Comparison of ENCODE assay signal across 22 cellular contexts in the genomic region with DNA sequence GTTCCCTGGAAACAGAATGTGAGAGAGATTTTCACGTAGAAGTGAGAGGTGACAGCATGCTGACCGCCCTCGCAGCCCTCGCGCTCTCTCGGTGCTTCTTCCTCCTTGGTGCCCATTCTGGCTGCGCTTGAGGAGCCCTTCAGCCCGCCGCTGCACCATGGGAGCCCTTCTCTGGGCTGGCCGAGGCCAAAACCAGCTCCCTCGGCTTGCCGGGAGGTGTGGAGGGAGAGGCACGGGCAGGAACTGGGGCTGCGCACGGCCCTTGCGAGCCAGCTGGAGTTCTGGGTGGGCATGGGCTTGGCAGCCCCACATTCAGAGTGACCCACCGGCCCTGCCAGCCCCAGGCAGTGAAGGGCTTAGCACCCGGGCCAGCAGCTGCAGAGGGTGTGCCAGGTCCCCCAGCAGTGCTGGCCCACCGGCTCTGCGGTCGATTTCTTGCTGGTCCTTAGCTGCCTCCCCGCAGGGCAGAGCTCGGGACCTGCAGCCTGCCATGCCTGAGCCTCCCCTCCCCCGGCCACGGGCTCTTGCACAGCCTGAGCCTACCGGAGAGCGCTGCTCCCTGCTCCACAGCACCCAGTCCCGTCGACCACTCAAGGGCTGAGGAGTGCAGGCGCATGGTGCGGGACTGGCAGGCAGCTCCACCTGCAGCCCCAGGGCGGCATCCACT.
DNase-seq lines count a peak whose midpoint lies in the region; ATAC-seq, FAIRE-seq and TF ChIP-seq lines count a peak whose summit lies in the region.
"Had no signal": no experiment of that assay in that cellular context is flagged by ENCODE, and none has a peak within 500 bp of the region (broad histone marks: within the 10 kb centered on the region; RNA-seq: fewer than 3 reads in every experiment).

No MANE protein-coding gene starts in this region.

- intact Hi-C loops in left ventricle myocardium superior (cut with micrococcal nuclease): no loop called here
- intact Hi-C loops in heart left ventricle (cut with DNase I): no loop called here
- intact Hi-C loops in kidney (cut with DNase I): no loop called here
- intact Hi-C loops in testis (cut with DNase I; ENCODE audit: low total_unique reads): no loop called here

- TF ChIP-seq POLR2A in heart left ventricle (IDR thresholded peaks at IDR 0.05) (no peak), testis (IDR thresholded peaks at IDR 0.05) (no peak)

- H3K27me3 ChIP-seq in heart left ventricle (no peaks in the 10 kb centered on the region), testis (no peaks in the 10 kb centered on the region)

- no peak for TF ChIP-seq CTCF in heart left ventricle (IDR thresholded peaks at IDR 0.05)
- TF ChIP-seq CTCF in kidney (IDR thresholded peaks at IDR 0.05; ENCODE audit: borderline replicate concordance, extremely low read depth, insufficient read depth): no peak
- no peak for TF ChIP-seq CTCF in testis (IDR thresholded peaks at IDR 0.05)

- H3K9ac ChIP-seq in kidney (ENCODE audit: low read length in 2 of 2): no peak overlapping the region

- DNase-seq in left ventricle myocardium superior (peak; percentile 22), heart left ventricle (no peak), kidney (peak; percentile 64), testis (peak; percentile 20), AG08396 (ENCODE audit: low spot score) (no peak)
- DNase-seq in activated effector memory CD4-positive, alpha-beta T cell treated with Interleukin-2 at 50 U/mL for 16 hours: no peak
- DNase-seq: AML-193; CD4-positive, CD25-positive, alpha-beta regulatory T cell; CD8-positive, alpha-beta T cell; DMS153; DND-41; H9 had no signal

- ATAC-seq in left ventricle myocardium superior (no peak), heart left ventricle (no peak), GM19467 (IDR thresholded peaks at IDR 0.05; ENCODE audit: unreplicated experiment) (no peak)
- ATAC-seq: CD8-positive, alpha-beta T cell; GM12878; GM23338; HCT116 had no signal

- no peaks in the 10 kb centered on the region for H3K36me3 ChIP-seq in heart left ventricle
- H3K36me3 ChIP-seq in kidney (ENCODE audit: control insufficient read depth in 1 of 2, insufficient read depth in 2 of 2, low read length in 2 of 2): no peaks in the 10 kb centered on the region
- H3K36me3 ChIP-seq in testis (ENCODE audit: low read depth, missing control alignments): no peaks in the 10 kb centered on the region

- FAIRE-seq in kidney (lab: Jason Lieb, UNC): no peak
- FAIRE-seq: A204.1, G401.6, GM12878, GM19239 had no signal

- WGBS in heart left ventricle, 4 donors: 90 to 93% (median 91%) methylated on average over 20 to 32 of the region's 32 CpGs
- WGBS in testis, 2 donors: 63 to 78% methylated on average over 11 to 30 of the region's 32 CpGs

- H3K4me3 ChIP-seq in heart left ventricle: no peak overlapping the region
- no peak overlapping the region for H3K4me3 ChIP-seq in kidney (ENCODE audit: low read length in 2 of 2)
- H3K4me3 ChIP-seq in testis: peak overlapping the region; percentile 31 to 46
- H3K4me3 ChIP-seq: GM12878, GM23338 had no signal

- H3K4me1 ChIP-seq in heart left ventricle (no peaks in the 10 kb centered on the region), kidney (ENCODE audit: control insufficient read depth in 1 of 2, insufficient read depth in 1 of 2, low read depth in 1 of 2, low read length in 2 of 2) (no peaks in the 10 kb centered on the region), testis (no peaks in the 10 kb centered on the region)
- H3K4me1 ChIP-seq: Caco-2 had no signal

- H3K27ac ChIP-seq in heart left ventricle (no peak overlapping the region), kidney (ENCODE audit: low read depth in 2 of 2, low read length in 2 of 2) (no peak overlapping the region), testis (no peak overlapping the region)
- H3K27ac ChIP-seq: 22Rv1, C4-2B had no signal

- no peaks in the 10 kb centered on the region for H3K9me3 ChIP-seq in heart left ventricle
- no peaks in the 10 kb centered on the region for H3K9me3 ChIP-seq in kidney (ENCODE audit: control insufficient read depth in 1 of 2, low read length in 2 of 2)
- no peaks in the 10 kb centered on the region for H3K9me3 ChIP-seq in testis
- H3K9me3 ChIP-seq: Caco-2 had no signal

Comparison
In these comparisons a context has a peak if more than half of its experiments do, and no peak if none do; other contexts are left out.
1. DNase-seq: peak in left ventricle myocardium superior (single experiment), kidney (single experiment) and testis (single experiment); none in heart left ventricle (0 of 5), activated effector memory CD4-positive, alpha-beta T cell treated with Interleukin-2 at 50 U/mL for 16 hours (single experiment) and AG08396 (single experiment).
2. H3K4me3 ChIP-seq: peak in testis (2 of 2); none in heart left ventricle (0 of 12) and kidney (0 of 2).